ENCODE assay signal across 1 cellular context in the genomic region with DNA sequence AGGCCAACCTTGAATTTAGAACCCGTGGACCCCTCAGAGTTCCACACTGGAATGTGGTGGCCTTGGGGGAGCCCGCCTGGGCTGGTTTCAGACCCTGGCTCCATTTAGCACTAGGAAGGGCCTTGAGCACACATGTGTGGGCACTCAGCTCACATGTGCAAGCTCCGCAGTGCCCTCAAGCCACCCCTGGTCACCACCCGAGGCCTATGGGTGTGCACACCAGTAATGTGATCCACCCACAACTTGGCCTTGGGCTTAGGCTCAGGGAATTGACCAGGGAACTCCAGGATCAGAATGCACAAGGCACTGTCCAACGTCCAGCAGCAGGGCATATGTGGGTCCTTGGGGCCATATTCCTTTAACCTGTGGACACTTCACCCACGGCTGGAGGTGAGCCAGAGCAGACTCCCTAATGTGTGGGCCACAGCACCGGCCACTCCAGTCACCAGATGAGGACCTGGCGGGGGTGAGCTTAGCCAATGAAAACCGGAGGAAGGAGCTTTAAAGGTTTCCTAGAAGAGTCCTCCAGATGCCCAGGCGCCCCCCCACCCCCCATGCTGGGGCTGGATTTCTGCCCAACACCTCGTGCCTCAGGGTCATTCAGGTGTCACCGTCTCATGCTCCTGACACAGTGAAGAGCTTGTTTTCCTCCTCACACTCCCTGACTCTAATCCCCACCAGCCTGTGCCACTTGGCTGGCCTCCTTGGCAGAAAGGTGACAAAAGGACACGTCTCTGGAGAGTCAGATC.
TF ChIP-seq lines count a peak whose summit lies in the region.

No MANE protein-coding gene starts in this region.

TF ChIP-seq in IMR-90, 13 proteins besides CTCF, POLR2A, EP300 and RAD21:
- TF ChIP-seq, protein P1, sequence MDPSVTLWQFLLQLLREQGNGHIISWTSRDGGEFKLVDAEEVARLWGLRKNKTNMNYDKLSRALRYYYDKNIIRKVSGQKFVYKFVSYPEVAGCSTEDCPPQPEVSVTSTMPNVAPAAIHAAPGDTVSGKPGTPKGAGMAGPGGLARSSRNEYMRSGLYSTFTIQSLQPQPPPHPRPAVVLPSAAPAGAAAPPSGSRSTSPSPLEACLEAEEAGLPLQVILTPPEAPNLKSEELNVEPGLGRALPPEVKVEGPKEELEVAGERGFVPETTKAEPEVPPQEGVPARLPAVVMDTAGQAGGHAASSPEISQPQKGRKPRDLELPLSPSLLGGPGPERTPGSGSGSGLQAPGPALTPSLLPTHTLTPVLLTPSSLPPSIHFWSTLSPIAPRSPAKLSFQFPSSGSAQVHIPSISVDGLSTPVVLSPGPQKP (IDR thresholded peaks at IDR 0.05; ENCODE audit: borderline replicate concordance, low read depth, low read length) = no peak
- TF ChIP-seq, protein P2, sequence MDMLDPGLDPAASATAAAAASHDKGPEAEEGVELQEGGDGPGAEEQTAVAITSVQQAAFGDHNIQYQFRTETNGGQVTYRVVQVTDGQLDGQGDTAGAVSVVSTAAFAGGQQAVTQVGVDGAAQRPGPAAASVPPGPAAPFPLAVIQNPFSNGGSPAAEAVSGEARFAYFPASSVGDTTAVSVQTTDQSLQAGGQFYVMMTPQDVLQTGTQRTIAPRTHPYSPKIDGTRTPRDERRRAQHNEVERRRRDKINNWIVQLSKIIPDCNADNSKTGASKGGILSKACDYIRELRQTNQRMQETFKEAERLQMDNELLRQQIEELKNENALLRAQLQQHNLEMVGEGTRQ (IDR thresholded peaks at IDR 0.05; ENCODE audit: low read depth, low read length) = no peak
- TF ChIP-seq RCOR1 (IDR thresholded peaks at IDR 0.05; ENCODE audit: insufficient replicate concordance, low read length) (no peak), MAFK (IDR thresholded peaks at IDR 0.05; ENCODE audit: low read depth, low read length) (no peak), BHLHE40 (IDR thresholded peaks at IDR 0.05; ENCODE audit: low read depth, low read length) (no peak), NFE2L2 (IDR thresholded peaks at IDR 0.05; ENCODE audit: low read depth, low read length) (no peak), CHD1 (IDR thresholded peaks at IDR 0.05; ENCODE audit: low read depth, low read length) (no peak), MAZ (IDR thresholded peaks at IDR 0.05; ENCODE audit: borderline replicate concordance, low read depth, low read length) (no peak), RFX5 (IDR thresholded peaks at IDR 0.05; ENCODE audit: low read depth, low read length) (no peak), MXI1 (IDR thresholded peaks at IDR 0.05; ENCODE audit: borderline replicate concordance, low read depth, low read length) (no peak), CEBPB (IDR thresholded peaks at IDR 0.05; ENCODE audit: low read depth, low read length) (no peak), SMC3 (IDR thresholded peaks at IDR 0.05; ENCODE audit: low read depth, low read length) (no peak), FOS (IDR thresholded peaks at IDR 0.05; ENCODE audit: low read depth, low read length) (no peak)
